In the genomic region with DNA sequence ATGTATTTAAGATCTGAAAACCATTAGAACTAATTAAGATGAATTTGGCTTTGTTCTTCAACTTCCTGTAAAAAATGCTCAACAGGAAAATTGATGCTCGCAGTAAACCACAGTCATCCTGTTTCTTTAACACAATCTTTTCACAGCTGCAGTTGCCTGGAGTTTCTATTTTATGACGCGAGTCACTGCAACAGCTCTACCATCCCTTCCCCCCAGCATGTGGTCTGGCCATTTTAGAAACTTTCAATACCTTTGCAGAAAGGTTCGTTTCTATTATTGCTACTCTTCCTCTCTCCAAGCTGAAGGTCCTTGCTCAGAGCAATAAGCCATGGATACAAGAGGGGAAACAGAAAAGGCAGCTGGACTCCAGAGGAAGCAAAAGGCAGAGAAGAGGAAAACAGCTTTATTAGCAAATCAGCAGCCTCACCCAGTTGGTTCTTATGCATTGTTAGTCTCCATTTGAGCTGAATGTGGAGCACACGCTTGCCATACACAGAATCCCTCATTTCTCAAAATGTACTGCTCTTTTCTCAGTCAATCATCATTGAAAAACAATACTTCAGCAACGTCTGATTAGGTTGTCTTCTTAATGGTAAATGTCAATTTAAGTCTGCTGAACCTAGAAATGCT, we compare ENCODE assay signal across 8 cellular contexts. TPM values are rescaled to one million over a fixed set of nuclear protein-coding genes. Genes with fewer than 3 reads are reported as not detected.
DNase-seq lines count a peak whose midpoint lies in the region; ATAC-seq and TF ChIP-seq lines count a peak whose summit lies in the region.

No MANE protein-coding gene starts in this region.

- no peaks in the 10 kb centered on the region for H3K36me3 Mint-ChIP-seq in MCF 10A (ENCODE audit: insufficient read depth, unreplicated experiment)

- peaks cover 0 to 35% (median 15%) of the 10 kb centered on the region in 11 experiments; a peak in 19 of 22 replicates for H4K20me1 ChIP-seq in BLaER1 treated with 17β-estradiol and CSF1 and Interleukin-3, amounts not matched to agents 10 nM and 100 nM

- H3K9me3 ChIP-seq in BLaER1 treated with 17β-estradiol and CSF1 and Interleukin-3, amounts not matched to agents 10 nM and 100 nM (replicated peaks in 1 of 11): peaks cover 0 to 4% (median 0%) of the 10 kb centered on the region in 11 experiments; a peak in 2 of 22 replicates
- no peaks in the 10 kb centered on the region for H3K9me3 ChIP-seq in lower lobe of right lung

- H3K36me3 ChIP-seq in BLaER1 treated with 17β-estradiol and CSF1 and Interleukin-3, amounts not matched to agents 10 nM and 100 nM: peaks cover 29 to 41% (median 34%) of the 10 kb centered on the region in 11 experiments; a peak in 21 of 22 replicates
- no peaks in the 10 kb centered on the region for H3K36me3 ChIP-seq in lower lobe of right lung

- peak overlapping the region; percentile 93 to 100 (median 98) for H3K27ac ChIP-seq in BLaER1 treated with 17β-estradiol and CSF1 and Interleukin-3, amounts not matched to agents 10 nM and 100 nM
- peak overlapping the region; percentile 77 for H3K27ac ChIP-seq in lower lobe of right lung

- H3K4me2 ChIP-seq in BLaER1 treated with 17β-estradiol and CSF1 and Interleukin-3, amounts not matched to agents 10 nM and 100 nM: peak overlapping the region; percentile 71 to 100 (median 92)

- no peaks in the 10 kb centered on the region for H3K9me3 Mint-ChIP-seq in MCF 10A (ENCODE audit: unreplicated experiment)

- H3K27ac Mint-ChIP-seq in MCF 10A (ENCODE audit: low read depth, unreplicated experiment): no peak overlapping the region

- intact Hi-C loops in MCF 10A (cut with micrococcal nuclease): no loop called here
- intact Hi-C loops in lower lobe of right lung (cut with DNase I): no loop called here

- H3K27me3 Mint-ChIP-seq in MCF 10A (ENCODE audit: insufficient read depth, unreplicated experiment): no peaks in the 10 kb centered on the region

- H3K9ac ChIP-seq in BLaER1 treated with 17β-estradiol and CSF1 and Interleukin-3, amounts not matched to agents 10 nM and 100 nM: peak overlapping the region; percentile 88 to 99 (median 94)

- DNase-seq in T-helper 1 cell (peak; percentile 24 to 93 (median 56)), MCF 10A (ENCODE audit: unreplicated experiment) (peak; percentile 43), lower lobe of right lung (no peak), superior temporal gyrus (ENCODE audit: extremely low spot score) (no peak)
- DNase-seq in stimulated activated CD8-positive, alpha-beta memory T cell treated with anti-CD3 and anti-CD28 coated beads, Interleukin-7, amount 100 ng/mL, for 24 hours (ENCODE audit: low read depth): peak; percentile 31

- H3K4me1 Mint-ChIP-seq in MCF 10A (ENCODE audit: insufficient read depth, unreplicated experiment): peaks cover 26% of the 10 kb centered on the region

- POLR2A ChIA-PET in MCF 10A (lab: Yijun Ruan, JAX): interaction anchor here (0.5 kb wide), 1 partner anchor 160 kb away, joined by 3 read pairs; no protein-coding TSS in a partner anchor

- H3K4me3 ChIP-seq in BLaER1 treated with 17β-estradiol and CSF1 and Interleukin-3, amounts not matched to agents 10 nM and 100 nM: peak overlapping the region; percentile 68 to 85 (median 74)
- H3K4me3 ChIP-seq in lower lobe of right lung: peak overlapping the region; percentile 44

- no peak for TF ChIP-seq CTCF in MCF 10A (IDR thresholded peaks at IDR 0.05; ENCODE audit: unreplicated experiment)
- TF ChIP-seq CTCF in lower lobe of right lung (IDR thresholded peaks at IDR 0.05): no peak

- H3K4me1 ChIP-seq in BLaER1 treated with 17β-estradiol and CSF1 and Interleukin-3, amounts not matched to agents 10 nM and 100 nM: peaks cover 54 to 63% (median 57%) of the 10 kb centered on the region in 10 experiments
- peaks cover 44% of the 10 kb centered on the region for H3K4me1 ChIP-seq in lower lobe of right lung

- H3K27me3 ChIP-seq in BLaER1 treated with 17β-estradiol and CSF1 and Interleukin-3, amounts not matched to agents 10 nM and 100 nM: no peaks in the 10 kb centered on the region
- H3K27me3 ChIP-seq in lower lobe of right lung (ENCODE audit: low read depth): no peaks in the 10 kb centered on the region

- CTCF ChIA-PET in MCF 10A (lab: Yijun Ruan, JAX): interaction anchor here (0.6 to 0.9 kb wide), 3 partner anchors 102 to 130 kb away, joined by 3 to 7 read pairs (median 4); partner anchors contain the start of gene GPR155

- ATAC-seq in GM19452 (IDR thresholded peaks at IDR 0.05; ENCODE audit: unreplicated experiment): peak; percentile 62
- peak; percentile 50 for ATAC-seq in HG03520 (IDR thresholded peaks at IDR 0.05; ENCODE audit: unreplicated experiment)
- peak; percentile 60 to 76 for ATAC-seq in lower lobe of right lung

- BruUV-seq in MCF 10A (replicated peaks; lab: Mats Ljungman, UMichigan): no TSS peak

- H3K4me3 Mint-ChIP-seq in MCF 10A (ENCODE audit: unreplicated experiment): no peak overlapping the region

RNA-seq across cellular contexts. Expression of gene WIPF1, which starts 3.9 kb away (rescaled TPM):
- total RNA-seq in MCF 10A (2022) (6.0 and 6.2 TPM in 2 replicates), lower lobe of right lung (84.4 TPM)

Comparison
In these comparisons a context has a peak if more than half of its experiments do, and no peak if none do; other contexts are left out.
1. DNase-seq: peak in T-helper 1 cell (5 of 5), MCF 10A (single experiment) and stimulated activated CD8-positive, alpha-beta memory T cell treated with anti-CD3 and anti-CD28 coated beads, Interleukin-7, amount 100 ng/mL, for 24 hours (single experiment); none in lower lobe of right lung (single experiment) and superior temporal gyrus (single experiment).
2. RNA of gene WIPF1, which starts 3.9 kb away (total RNA-seq): 84.4 TPM in lower lobe of right lung (single experiment); 6.0 to 6.2 TPM in MCF 10A; every median in the first group is over 10 times any median in the second.
3. Peak in every context shown above with its lines, with median percentiles within 50 percentile points of each other: ATAC-seq.